19 cellular contexts compared by ENCODE assay signal in the genomic region with DNA sequence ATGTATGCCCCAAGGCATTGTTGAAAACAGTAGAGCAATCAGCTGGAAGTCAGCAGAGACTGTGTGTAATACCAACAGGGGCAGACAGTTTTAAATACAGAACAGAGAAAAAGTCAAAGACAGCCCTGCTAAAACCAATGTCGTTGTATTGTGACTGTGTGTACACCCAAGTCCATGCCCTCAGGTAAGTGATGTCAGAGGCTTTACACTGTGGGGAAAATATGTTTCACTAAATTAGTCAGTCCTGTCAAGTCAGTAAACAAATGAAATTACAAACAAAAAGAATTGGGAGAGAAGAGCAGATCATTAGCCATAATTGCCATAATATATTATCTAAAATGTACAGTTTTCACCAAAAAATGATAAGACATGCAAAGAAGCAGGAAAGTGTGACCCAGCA. TPM values are rescaled to one million over a fixed set of nuclear protein-coding genes. Genes with fewer than 3 reads are reported as not detected.
DNase-seq lines count a peak whose midpoint lies in the region; ATAC-seq, FAIRE-seq and TF ChIP-seq lines count a peak whose summit lies in the region.
"Had no signal": no experiment of that assay in that cellular context is flagged by ENCODE, and none has a peak within 500 bp of the region (broad histone marks: within the 10 kb centered on the region; RNA-seq: fewer than 3 reads in every experiment).

No MANE protein-coding gene starts in this region.

- no peak overlapping the region for H3K4me3 ChIP-seq in bronchial epithelial cell (ENCODE audit: low read depth, low read length)
- H3K4me3 ChIP-seq in keratinocyte (ENCODE audit: control insufficient read depth in 2 of 3, extremely low read depth in 1 of 3, insufficient read depth in 2 of 3, low read depth in 1 of 3, low read length in 3 of 3): no peak overlapping the region
- H3K4me3 ChIP-seq in OCI-LY7 (ENCODE audit: low read depth, low read length, poor library complexity, severe bottlenecking): no peak overlapping the region
- H3K4me3 ChIP-seq: BLaER1 treated with 17β-estradiol and CSF1 and Interleukin-3, amounts not matched to agents 10 nM and 100 nM had no signal

- peak in 1 of 2 donors; percentile 35 for ATAC-seq in activated T-cell treated with anti-CD3 and anti-CD28 coated beads, Interleukin-2, amount 50 U/mL, for 72 hours (replicated peaks in 1 of 2)
- ATAC-seq in HG03439 (IDR thresholded peaks at IDR 0.05; ENCODE audit: unreplicated experiment): no peak
- ATAC-seq in HG03139 (IDR thresholded peaks at IDR 0.05; ENCODE audit: unreplicated experiment): no peak
- ATAC-seq: HepG2 had no signal

- H4K20me1 ChIP-seq in keratinocyte (ENCODE audit: control insufficient read depth, extremely low read depth, insufficient read depth, low read length) (no peaks in the 10 kb centered on the region), OCI-LY7 (ENCODE audit: insufficient read depth, low read length) (no peaks in the 10 kb centered on the region)
- H4K20me1 ChIP-seq: BLaER1 treated with 17β-estradiol and CSF1 and Interleukin-3, amounts not matched to agents 10 nM and 100 nM had no signal

- H3K4me1 Mint-ChIP-seq in activated T-cell treated with anti-CD3 and anti-CD28 coated beads, Interleukin-2, amount 50 U/mL, for 72 hours (ENCODE audit: low read depth): peaks cover 13% of the 10 kb centered on the region

- H2AFZ ChIP-seq in keratinocyte (ENCODE audit: control insufficient read depth, low read length) (no peak overlapping the region), OCI-LY7 (ENCODE audit: low read length) (no peak overlapping the region)

- no peak overlapping the region for H3K4me2 ChIP-seq in keratinocyte (ENCODE audit: control insufficient read depth, extremely low read depth, insufficient read depth, low read depth, low read length)
- no peak overlapping the region for H3K4me2 ChIP-seq in OCI-LY7 (ENCODE audit: low read length)
- H3K4me2 ChIP-seq: BLaER1 treated with 17β-estradiol and CSF1 and Interleukin-3, amounts not matched to agents 10 nM and 100 nM had no signal

- H3K9me2 ChIP-seq in OCI-LY7 (ENCODE audit: insufficient read depth, low read length): no peaks in the 10 kb centered on the region

- H3K27me3 ChIP-seq in bronchial epithelial cell (ENCODE audit: control insufficient read depth, insufficient read depth, low read length): peaks cover 1% of the 10 kb centered on the region
- peaks cover 9% of the 10 kb centered on the region for H3K27me3 ChIP-seq in keratinocyte (ENCODE audit: control insufficient read depth, extremely low read depth, insufficient read depth, low read length)

- H3K9me3 ChIP-seq in keratinocyte (ENCODE audit: control insufficient read depth, low read depth, low read length): no peaks in the 10 kb centered on the region
- no peaks in the 10 kb centered on the region for H3K9me3 ChIP-seq in OCI-LY7 (ENCODE audit: low read length)

- H3K36me3 Mint-ChIP-seq in activated T-cell treated with anti-CD3 and anti-CD28 coated beads, Interleukin-2, amount 50 U/mL, for 72 hours (ENCODE audit: insufficient read depth in 2 of 2): peaks cover 1 to 3% of the 10 kb centered on the region in 2 donors
- H3K36me3 Mint-ChIP-seq: CD4-positive, CD25-positive, alpha-beta regulatory T cell had no signal

- no peaks in the 10 kb centered on the region for H3K9me3 Mint-ChIP-seq in activated T-cell treated with anti-CD3 and anti-CD28 coated beads, Interleukin-2, amount 50 U/mL, for 72 hours

- no peak overlapping the region for H3K9ac ChIP-seq in keratinocyte (ENCODE audit: control insufficient read depth, extremely low read depth, insufficient read depth, low read length)
- H3K9ac ChIP-seq: BLaER1 treated with 17β-estradiol and CSF1 and Interleukin-3, amounts not matched to agents 10 nM and 100 nM had no signal

- H3K9me1 ChIP-seq in keratinocyte (ENCODE audit: control insufficient read depth, extremely low read depth, insufficient read depth, low read length): no peaks in the 10 kb centered on the region

- TF ChIP-seq CTCF in bronchial epithelial cell (IDR thresholded peaks at IDR 0.05; ENCODE audit: insufficient read depth, low read length, severe bottlenecking): no peak
- no peak for TF ChIP-seq CTCF in keratinocyte (optimal IDR thresholded peaks at IDR 0.05 in 1 of 3, IDR thresholded peaks at IDR 0.05 in 1 of 3, conservative IDR thresholded peaks at IDR 0.05 in 1 of 3; ENCODE audit: extremely low read depth in 1 of 3, insufficient read depth in 2 of 3, low read length in 3 of 3)
- TF ChIP-seq CTCF in OCI-LY7 (conservative IDR thresholded peaks at IDR 0.05; ENCODE audit: low read length): no peak

- no peak for DNase-seq in activated T-cell treated with anti-CD3 and anti-CD28 coated beads, Interleukin-2, amount 50 U/mL, for 72 hours
- DNase-seq in activated T-cell treated with anti-CD3 and anti-CD28 coated beads, Interleukin-2, amount 50 U/mL, for 48 hours: no peak
- DNase-seq in NCI-H146 treated with DMSO at 0.1 percent for 48 hours (lab: John Stamatoyannopoulos, UW; ENCODE audit: unreplicated experiment) (peak; percentile 6), bronchial epithelial cell (ENCODE audit: low read depth) (peak; percentile 61), keratinocyte (ENCODE audit: low read depth, low spot score) (no peak), OCI-LY7 (ENCODE audit: low spot score) (no peak)
- DNase-seq: AML-193; CD4-positive, CD25-positive, alpha-beta regulatory T cell; DMS53; GF-D8; GOT3; H9 had no signal

- BruUV-seq in OCI-LY7 (replicated peaks; lab: Mats Ljungman, UMichigan): no TSS peak

- no peak overlapping the region for H3K4me3 Mint-ChIP-seq in activated T-cell treated with anti-CD3 and anti-CD28 coated beads, Interleukin-2, amount 50 U/mL, for 72 hours
- H3K4me3 Mint-ChIP-seq: CD4-positive, CD25-positive, alpha-beta regulatory T cell; H9 had no signal

- H3K79me2 ChIP-seq in keratinocyte (ENCODE audit: control insufficient read depth, insufficient read depth, low read length): no peaks in the 10 kb centered on the region
- H3K79me2 ChIP-seq in OCI-LY7 (ENCODE audit: insufficient read depth, low read depth, low read length): no peaks in the 10 kb centered on the region

- H3K27ac ChIP-seq in keratinocyte (ENCODE audit: control insufficient read depth, insufficient read depth, low read length) (no peak overlapping the region), OCI-LY7 (ENCODE audit: low read depth, low read length, poor library complexity, severe bottlenecking) (no peak overlapping the region)
- H3K27ac ChIP-seq: 22Rv1; BLaER1 treated with 17β-estradiol and CSF1 and Interleukin-3, amounts not matched to agents 10 nM and 100 nM had no signal

- peak overlapping the region; percentile 39 for H3K27ac Mint-ChIP-seq in activated T-cell treated with anti-CD3 and anti-CD28 coated beads, Interleukin-2, amount 50 U/mL, for 72 hours
- H3K27ac Mint-ChIP-seq: H9 had no signal

- CTCF ChIA-PET in OCI-LY7 (lab: Charles Lee; ENCODE audit: unreplicated experiment): no interaction called here

- FAIRE-seq in bronchial epithelial cell (lab: Jason Lieb, UNC) (no peak), keratinocyte (lab: Jason Lieb, UNC) (peak; percentile 56)
- FAIRE-seq: GM18507, HepG2, HTR-8/SVneo had no signal

- H3K36me3 ChIP-seq in bronchial epithelial cell (ENCODE audit: control insufficient read depth, insufficient read depth, low read length) (no peaks in the 10 kb centered on the region), keratinocyte (ENCODE audit: control insufficient read depth in 2 of 2, extremely low read depth in 1 of 2, insufficient read depth in 2 of 2, low read length in 2 of 2) (no peaks in the 10 kb centered on the region), OCI-LY7 (ENCODE audit: insufficient read depth, low read length) (no peaks in the 10 kb centered on the region)
- H3K36me3 ChIP-seq: BLaER1 treated with 17β-estradiol and CSF1 and Interleukin-3, amounts not matched to agents 10 nM and 100 nM had no signal

- dilution Hi-C loops in keratinocyte (cut with MboI; ENCODE audit: extremely low pct_ligation_motif_present, low sequenced_read_pairs): no loop called here

- POLR2A ChIA-PET in OCI-LY7 (lab: Charles Lee): interaction anchor here (0.5 to 1.5 kb wide), 2 partner anchors 13 to 23 kb away, joined by 4 to 6 read pairs; no protein-coding TSS in a partner anchor

- intact Hi-C loops in OCI-LY7 (cut with micrococcal nuclease; ENCODE audit: unreplicated experiment): no loop called here

- H3K4me1 ChIP-seq in keratinocyte (ENCODE audit: control insufficient read depth, extremely low read depth, insufficient read depth, low read length) (peaks cover 4% of the 10 kb centered on the region), OCI-LY7 (ENCODE audit: insufficient read depth, low read length, poor library complexity, severe bottlenecking) (no peaks in the 10 kb centered on the region)
- H3K4me1 ChIP-seq: BLaER1 treated with 17β-estradiol and CSF1 and Interleukin-3, amounts not matched to agents 10 nM and 100 nM had no signal

- peaks cover 54% of the 10 kb centered on the region for H3K27me3 Mint-ChIP-seq in activated T-cell treated with anti-CD3 and anti-CD28 coated beads, Interleukin-2, amount 50 U/mL, for 72 hours (ENCODE audit: low read depth)

RNA-seq across cellular contexts. Expression of a gene that starts 2.4 kb away (rescaled TPM):
- under 1 TPM; 0.76 to 0.82 TPM for total RNA-seq in activated T-cell treated with anti-CD3 and anti-CD28 coated beads, Interleukin-2, amount 50 U/mL, for 72 hours
- total RNA-seq in bronchial epithelial cell (0.53 and 1.3 TPM in 2 replicates), OCI-LY7 (2022) (not detected in 2 replicates)
- 5.7 to 6.7 TPM (median 6.7 TPM) in 3 replicates for polyA plus RNA-seq in keratinocyte
- polyA plus RNA-seq in keratinocyte (2011; ENCODE audit: low read depth): 2.7 TPM
- polyA plus RNA-seq in keratinocyte (2011; cell fraction: cytosol; rRNA removed): 5.5 and 6.0 TPM in 2 replicates
- 14.7 and 15.8 TPM in 2 replicates for polyA plus RNA-seq in keratinocyte (2011; cell fraction: nucleus; rRNA removed)
- 3.3 and 6.6 TPM in 2 replicates for polyA plus RNA-seq in keratinocyte (2012; ENCODE audit: low replicate concordance)
- polyA minus RNA-seq in keratinocyte: 3.6 to 5.6 TPM (median 3.8 TPM) in 3 replicates
- 4.2 TPM for polyA minus RNA-seq in keratinocyte (2011; cell fraction: cytosol; rRNA and poly(A)+ RNA removed)
- polyA minus RNA-seq in keratinocyte (2011; cell fraction: nucleus; rRNA and poly(A)+ RNA removed): 4.3 and 8.0 TPM in 2 replicates
- not detected in 2 replicates for total RNA-seq in OCI-LY7 (2014; rRNA removed; shearing (Covaris generic))
- total RNA-seq: CD4-positive, CD25-positive, alpha-beta regulatory T cell had no signal

Comparison
In these comparisons a context has a peak if more than half of its experiments do, and no peak if none do; other contexts are left out.
1. DNase-seq: peak in NCI-H146 treated with DMSO at 0.1 percent for 48 hours (single experiment) and bronchial epithelial cell (single experiment); none in activated T-cell treated with anti-CD3 and anti-CD28 coated beads, Interleukin-2, amount 50 U/mL, for 72 hours (0 of 2), activated T-cell treated with anti-CD3 and anti-CD28 coated beads, Interleukin-2, amount 50 U/mL, for 48 hours (0 of 2), keratinocyte (single experiment) and OCI-LY7 (single experiment).